24 cellular contexts compared by ENCODE assay signal in the genomic region with DNA sequence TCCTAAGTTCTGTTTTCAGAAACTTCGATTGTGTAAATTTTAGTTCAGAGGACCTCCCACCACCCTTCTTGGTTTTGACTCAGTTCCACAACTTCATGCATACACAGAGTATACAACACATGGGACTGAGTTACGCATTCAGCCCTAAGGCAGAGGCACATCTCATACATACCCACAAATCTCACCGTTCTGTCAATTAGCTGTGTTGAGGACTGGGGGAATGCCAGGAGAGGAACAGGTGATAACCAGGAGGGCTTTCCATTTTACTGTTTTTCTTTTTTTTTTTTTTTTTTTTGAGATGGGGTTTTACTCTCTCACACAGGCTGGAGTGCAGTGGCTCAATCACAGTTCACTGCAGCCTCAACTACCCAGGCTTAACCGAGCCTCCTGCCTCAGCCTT.
"Had no signal": no experiment of that assay in that cellular context is flagged by ENCODE, and none has a peak within 500 bp of the region (broad histone marks: within the 10 kb centered on the region; RNA-seq: fewer than 3 reads in every experiment).

No MANE protein-coding gene starts in this region.

- DNase-seq: activated CD4-positive, alpha-beta memory T cell treated with anti-CD3 and anti-CD28 coated beads for 36 hours; activated CD4-positive, alpha-beta T cell treated with anti-CD3 and anti-CD28 coated beads, Interleukin-2, amount 10 ng/mL, durations not matched to agents 24 days and 14 days; activated CD4-positive, CD25-positive, alpha-beta regulatory T cell treated with anti-CD3 and anti-CD28 coated beads, Interleukin-2, amount 50 U/mL, for 72 hours; activated CD8-positive, alpha-beta memory T cell treated with anti-CD3 and anti-CD28 coated beads, Interleukin-2, amount 50 U/mL, for 4 hours; activated gamma-delta T cell; activated T-cell treated with anti-CD3 and anti-CD28 coated beads, Interleukin-2, amount 50 U/mL, for 1 hour; adrenal gland; aorta; foreskin keratinocyte; heart left ventricle; hypothalamus; immature natural killer cell; kidney; naive thymus-derived CD8-positive, alpha-beta T cell; stimulated activated CD4-positive, alpha-beta T cell treated with anti-CD3 and anti-CD28 coated beads, Interleukin-4, amount 100 ng/mL, for 4 hours; stimulated activated CD8-positive, alpha-beta memory T cell treated with anti-CD3 and anti-CD28 coated beads, Interleukin-4, amount 100 ng/mL, for 48 hours; stimulated activated naive B cell treated with anti-CD40 and anti-IgM and Interleukin-4, amounts not matched to agents 10 μg/mL and 1 μg/mL and 100 μg/mL, for 72 hours; T-helper 2 cell had no signal

- H3K4me3 ChIP-seq: adrenal gland, esophagus muscularis mucosa, heart left ventricle, skin epidermis, tibial nerve had no signal

- ATAC-seq: heart left ventricle; naive thymus-derived CD8-positive, alpha-beta T cell; sciatic nerve had no signal

- H3K27me3 ChIP-seq: adrenal gland, brain microvascular endothelial cell, esophagus muscularis mucosa, foreskin keratinocyte, heart left ventricle, tibial nerve had no signal

- H3K9me3 ChIP-seq: adrenal gland, esophagus muscularis mucosa, heart left ventricle, tibial nerve had no signal

- H3K27ac ChIP-seq: adrenal gland, esophagus muscularis mucosa, foreskin keratinocyte, heart left ventricle, skin epidermis, tibial nerve had no signal

- H3K27ac Mint-ChIP-seq: activated CD4-positive, alpha-beta memory T cell treated with anti-CD3 and anti-CD28 coated beads for 36 hours; activated CD4-positive, alpha-beta T cell treated with anti-CD3 and anti-CD28 coated beads, Interleukin-2, amount 10 ng/mL, durations not matched to agents 24 days and 14 days; immature natural killer cell; naive thymus-derived CD8-positive, alpha-beta T cell; stimulated activated naive B cell treated with anti-CD40 and anti-IgM and Interleukin-4, amounts not matched to agents 10 μg/mL and 1 μg/mL and 100 μg/mL, for 72 hours had no signal

- H3K36me3 ChIP-seq: adrenal gland, brain microvascular endothelial cell, esophagus muscularis mucosa, heart left ventricle had no signal

- H3K4me3 Mint-ChIP-seq: activated CD4-positive, alpha-beta memory T cell treated with anti-CD3 and anti-CD28 coated beads for 36 hours; activated CD4-positive, alpha-beta T cell treated with anti-CD3 and anti-CD28 coated beads, Interleukin-2, amount 10 ng/mL, durations not matched to agents 24 days and 14 days; activated naive CD4-positive, alpha-beta T cell treated with anti-CD3 and anti-CD28 coated beads, Interleukin-2, amount 50 U/mL, for 24 hours; immature natural killer cell; naive thymus-derived CD8-positive, alpha-beta T cell; stimulated activated naive B cell treated with anti-CD40 and anti-IgM and Interleukin-4, amounts not matched to agents 10 μg/mL and 1 μg/mL and 100 μg/mL, for 72 hours had no signal

- H3K4me1 ChIP-seq: adrenal gland had no signal

- FAIRE-seq: kidney had no signal

- H3K27me3 Mint-ChIP-seq: activated CD4-positive, alpha-beta memory T cell treated with anti-CD3 and anti-CD28 coated beads for 36 hours; activated CD4-positive, alpha-beta T cell treated with anti-CD3 and anti-CD28 coated beads, Interleukin-2, amount 10 ng/mL, durations not matched to agents 24 days and 14 days; activated naive CD4-positive, alpha-beta T cell treated with anti-CD3 and anti-CD28 coated beads, Interleukin-2, amount 50 U/mL, for 24 hours; naive thymus-derived CD8-positive, alpha-beta T cell; stimulated activated naive B cell treated with anti-CD40 and anti-IgM and Interleukin-4, amounts not matched to agents 10 μg/mL and 1 μg/mL and 100 μg/mL, for 72 hours had no signal

- H3K9me3 Mint-ChIP-seq: activated CD4-positive, alpha-beta memory T cell treated with anti-CD3 and anti-CD28 coated beads for 36 hours; activated CD4-positive, alpha-beta T cell treated with anti-CD3 and anti-CD28 coated beads, Interleukin-2, amount 10 ng/mL, durations not matched to agents 24 days and 14 days; activated naive CD4-positive, alpha-beta T cell treated with anti-CD3 and anti-CD28 coated beads, Interleukin-2, amount 50 U/mL, for 24 hours; immature natural killer cell; naive thymus-derived CD8-positive, alpha-beta T cell; stimulated activated naive B cell treated with anti-CD40 and anti-IgM and Interleukin-4, amounts not matched to agents 10 μg/mL and 1 μg/mL and 100 μg/mL, for 72 hours had no signal
